Comparison of ENCODE assay signal across 13 cellular contexts in genomic region chr6:47188588-47189021, GRCh38.
DNase-seq lines count a peak whose midpoint lies in the region; ATAC-seq and TF ChIP-seq lines count a peak whose summit lies in the region.
"Had no signal": no experiment of that assay in that cellular context is flagged by ENCODE, and none has a peak within 500 bp of the region (broad histone marks: within the 10 kb centered on the region; RNA-seq: fewer than 3 reads in every experiment).

No MANE protein-coding gene starts in this region.

- ATAC-seq in HG02852 (IDR thresholded peaks at IDR 0.05; ENCODE audit: unreplicated experiment) = no peak
- ATAC-seq: right cardiac atrium, Right ventricle myocardium inferior had no signal

- H3K36me3 ChIP-seq in adipocyte (ENCODE audit: control insufficient read depth, insufficient read depth, low read length, severe bottlenecking) (no peaks in the 10 kb centered on the region), transverse colon (no peaks in the 10 kb centered on the region)

- DNase-seq in HK-2 (ENCODE audit: unreplicated experiment) (peak; percentile 44), adipocyte (ENCODE audit: low read depth) (peak; percentile 54), iPS-NIHi7 (ENCODE audit: extremely low spot score) (peak; percentile 39), transverse colon (peak; percentile 70), ecto neural progenitor cell (ENCODE audit: low spot score) (no peak), NCI-H526 treated with DMSO at 0.1 percent for 48 hours (lab: John Stamatoyannopoulos, UW) (no peak), NCI-H1694 treated with DMSO at 0.1 percent for 48 hours (lab: John Stamatoyannopoulos, UW) (no peak)
- DNase-seq: activated CD4-positive, CD25-positive, alpha-beta regulatory T cell treated with anti-CD3 and anti-CD28 coated beads, Interleukin-2, amount 50 U/mL, for 72 hours; activated naive CD4-positive, alpha-beta T cell treated with anti-CD3 and anti-CD28 coated beads, Interleukin-2, amount 50 U/mL, for 16 hours; left cardiac atrium; right cardiac atrium had no signal

- no peak for TF ChIP-seq POLR2A in transverse colon (IDR thresholded peaks at IDR 0.05)

- intact Hi-C loops in transverse colon (cut with DNase I; ENCODE audit: low total_unique reads) = no loop called here

- TF ChIP-seq EP300 in transverse colon (IDR thresholded peaks at IDR 0.05; ENCODE audit: low read depth) = peak; percentile 64

- H3K9ac ChIP-seq in adipocyte (ENCODE audit: low read length) = no peak overlapping the region

- H3K4me1 ChIP-seq in adipocyte (ENCODE audit: control insufficient read depth, insufficient read depth, low read length) = peaks cover 23% of the 10 kb centered on the region
- peaks cover 6 to 24% (median 13%) of the 10 kb centered on the region in 4 donors for H3K4me1 ChIP-seq in transverse colon

- 74 to 75% methylated on average over 1 of the region's 1 CpG for WGBS in transverse colon (ENCODE audit: low coverage in 1 of 2), 2 donors

- no peak overlapping the region for H3K4me3 ChIP-seq in adipocyte (ENCODE audit: low read length)
- H3K4me3 ChIP-seq in transverse colon = no peak overlapping the region

- no peaks in the 10 kb centered on the region for H3K9me3 ChIP-seq in adipocyte (ENCODE audit: control insufficient read depth, low read length)
- H3K9me3 ChIP-seq in transverse colon = no peaks in the 10 kb centered on the region

- TF ChIP-seq CTCF in transverse colon (IDR thresholded peaks at IDR 0.05) = no peak

- in situ Hi-C loops in transverse colon (cut with MboI; ENCODE audit: low pct_ligation_motif_present in 1 of 4, low pct_unique_long_range_greater_than_20kb in 1 of 4, low sequenced_read_pairs in 3 of 4) = no loop called here

- peak overlapping the region; percentile 64 to 86 (median 77) for H3K27ac ChIP-seq in transverse colon

- no peaks in the 10 kb centered on the region for H3K27me3 ChIP-seq in adipocyte (replicated peaks; ENCODE audit: control insufficient read depth, insufficient read depth, low read length)
- no peaks in the 10 kb centered on the region for H3K27me3 ChIP-seq in transverse colon

Comparison
In these comparisons a context has a peak if more than half of its experiments do, and no peak if none do; other contexts are left out.
1. DNase-seq: peak in HK-2 (single experiment), adipocyte (single experiment), iPS-NIHi7 (single experiment) and transverse colon (single experiment); none in ecto neural progenitor cell (single experiment), NCI-H526 treated with DMSO at 0.1 percent for 48 hours (single experiment) and NCI-H1694 treated with DMSO at 0.1 percent for 48 hours (single experiment).